In the genomic region with DNA sequence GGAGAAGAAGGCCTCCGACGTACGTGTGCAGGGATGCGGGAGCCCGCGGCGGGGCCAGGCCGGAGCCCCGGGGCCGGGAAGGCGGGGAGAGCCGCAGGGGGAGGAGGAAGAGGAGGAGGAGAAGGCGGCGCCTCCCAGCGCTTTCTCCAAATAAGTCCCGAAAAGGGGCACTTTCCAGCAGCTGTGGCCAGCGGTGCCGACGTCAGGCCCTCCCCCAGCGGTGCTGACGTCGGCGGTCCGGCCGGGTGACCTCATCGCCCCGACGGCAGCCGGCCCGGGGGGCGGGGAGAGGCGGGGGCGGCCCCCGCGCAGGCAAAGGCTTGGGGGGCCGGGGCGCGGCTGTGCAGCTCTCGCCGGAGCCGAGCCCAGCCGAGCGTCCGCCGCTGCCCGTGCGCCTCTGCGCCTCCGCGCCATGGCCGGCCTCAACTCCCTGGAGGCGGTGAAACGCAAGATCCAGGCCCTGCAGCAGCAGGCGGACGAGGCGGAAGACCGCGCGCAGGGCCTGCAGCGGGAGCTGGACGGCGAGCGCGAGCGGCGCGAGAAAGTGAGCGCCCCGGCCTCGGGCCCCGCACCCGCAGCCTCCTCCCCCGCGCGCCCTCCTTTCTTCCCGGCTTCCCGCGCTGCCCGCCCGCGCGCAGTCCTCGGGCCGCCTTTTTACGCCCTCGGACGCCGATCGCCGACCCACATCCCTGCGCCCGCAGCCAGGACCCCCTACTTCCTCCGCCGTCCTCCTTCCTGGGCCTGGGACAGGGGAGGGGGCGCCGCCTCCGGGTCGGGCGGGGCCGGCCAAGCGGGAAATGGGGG, we compare ENCODE assay signal across 1 cellular context.
TF ChIP-seq lines count a peak whose summit lies in the region.

TSS of gene TPM4 (plus strand) at position 342 of the 804 bp plus-strand sequence. CDS start at position 413, 71 bp downstream.

TF ChIP-seq in HEK293, 187 proteins besides CTCF, POLR2A, EP300 and RAD21 (continued from another document and continues in another):
- TF ChIP-seq ZNF140 (tag by site-specific recombination; IDR thresholded peaks at IDR 0.05) = no peak
- TF ChIP-seq GLI2 (tag by site-specific recombination; IDR thresholded peaks at IDR 0.05; ENCODE audit: borderline replicate concordance, low read depth) = no peak
- no peak for TF ChIP-seq YY2 (tag by site-specific recombination; IDR thresholded peaks at IDR 0.05)
- no peak for TF ChIP-seq ZNF274 (IDR thresholded peaks at IDR 0.05; ENCODE audit: low read length)
- no peak for TF ChIP-seq ZNF274 (tag by site-specific recombination; IDR thresholded peaks at IDR 0.05; ENCODE audit: borderline replicate concordance)
- no peak for TF ChIP-seq ZNF555 (tag by site-specific recombination; conservative IDR thresholded peaks at IDR 0.05)
- TF ChIP-seq SP7 (tag by site-specific recombination; IDR thresholded peaks at IDR 0.05) = peak; percentile 61
- TF ChIP-seq ZNF169 (tag by site-specific recombination; IDR thresholded peaks at IDR 0.05) = no peak
- TF ChIP-seq, protein P1, sequence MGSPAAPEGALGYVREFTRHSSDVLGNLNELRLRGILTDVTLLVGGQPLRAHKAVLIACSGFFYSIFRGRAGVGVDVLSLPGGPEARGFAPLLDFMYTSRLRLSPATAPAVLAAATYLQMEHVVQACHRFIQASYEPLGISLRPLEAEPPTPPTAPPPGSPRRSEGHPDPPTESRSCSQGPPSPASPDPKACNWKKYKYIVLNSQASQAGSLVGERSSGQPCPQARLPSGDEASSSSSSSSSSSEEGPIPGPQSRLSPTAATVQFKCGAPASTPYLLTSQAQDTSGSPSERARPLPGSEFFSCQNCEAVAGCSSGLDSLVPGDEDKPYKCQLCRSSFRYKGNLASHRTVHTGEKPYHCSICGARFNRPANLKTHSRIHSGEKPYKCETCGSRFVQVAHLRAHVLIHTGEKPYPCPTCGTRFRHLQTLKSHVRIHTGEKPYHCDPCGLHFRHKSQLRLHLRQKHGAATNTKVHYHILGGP (tag by site-specific recombination; IDR thresholded peaks at IDR 0.05) = no peak
- TF ChIP-seq ZNF660 (tag by site-specific recombination; IDR thresholded peaks at IDR 0.05) = peak; percentile 49; the same call in 1 of the 2 replicates
- TF ChIP-seq ZNF549 (tag by site-specific recombination; IDR thresholded peaks at IDR 0.05) = no peak
- TF ChIP-seq, protein P2, sequence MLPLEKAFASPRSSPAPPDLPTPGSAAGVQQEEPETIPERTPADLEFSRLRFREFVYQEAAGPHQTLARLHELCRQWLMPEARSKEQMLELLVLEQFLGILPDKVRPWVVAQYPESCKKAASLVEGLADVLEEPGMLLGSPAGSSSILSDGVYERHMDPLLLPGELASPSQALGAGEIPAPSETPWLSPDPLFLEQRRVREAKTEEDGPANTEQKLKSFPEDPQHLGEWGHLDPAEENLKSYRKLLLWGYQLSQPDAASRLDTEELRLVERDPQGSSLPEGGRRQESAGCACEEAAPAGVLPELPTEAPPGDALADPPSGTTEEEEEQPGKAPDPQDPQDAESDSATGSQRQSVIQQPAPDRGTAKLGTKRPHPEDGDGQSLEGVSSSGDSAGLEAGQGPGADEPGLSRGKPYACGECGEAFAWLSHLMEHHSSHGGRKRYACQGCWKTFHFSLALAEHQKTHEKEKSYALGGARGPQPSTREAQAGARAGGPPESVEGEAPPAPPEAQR (tag by site-specific recombination; IDR thresholded peaks at IDR 0.05) = no peak
- TF ChIP-seq ZNF148 (tag by site-specific recombination; IDR thresholded peaks at IDR 0.05; ENCODE audit: borderline replicate concordance) = no peak
- TF ChIP-seq ZNF658 (tag by site-specific recombination; IDR thresholded peaks at IDR 0.05) = no peak
- TF ChIP-seq ZNF473 (tag by site-specific recombination; IDR thresholded peaks at IDR 0.05) = no peak
- TF ChIP-seq ZNF16 (tag by site-specific recombination; IDR thresholded peaks at IDR 0.05; ENCODE audit: low read depth) = no peak
- no peak for TF ChIP-seq ZNF266 (tag by site-specific recombination; IDR thresholded peaks at IDR 0.05; ENCODE audit: low read depth)
- TF ChIP-seq ZNF114 (tag by site-specific recombination; IDR thresholded peaks at IDR 0.05) = no peak
- TF ChIP-seq ZNF677 (tag by site-specific recombination; IDR thresholded peaks at IDR 0.05) = no peak
- TF ChIP-seq ZNF10 (tag by site-specific recombination; IDR thresholded peaks at IDR 0.05) = no peak
- TF ChIP-seq ZNF155 (tag by site-specific recombination; IDR thresholded peaks at IDR 0.05) = no peak
- TF ChIP-seq ZNF514 (tag by site-specific recombination; IDR thresholded peaks at IDR 0.05) = no peak
- TF ChIP-seq ZNF48 (tag by site-specific recombination; IDR thresholded peaks at IDR 0.05) = no peak
- TF ChIP-seq, protein P3, sequence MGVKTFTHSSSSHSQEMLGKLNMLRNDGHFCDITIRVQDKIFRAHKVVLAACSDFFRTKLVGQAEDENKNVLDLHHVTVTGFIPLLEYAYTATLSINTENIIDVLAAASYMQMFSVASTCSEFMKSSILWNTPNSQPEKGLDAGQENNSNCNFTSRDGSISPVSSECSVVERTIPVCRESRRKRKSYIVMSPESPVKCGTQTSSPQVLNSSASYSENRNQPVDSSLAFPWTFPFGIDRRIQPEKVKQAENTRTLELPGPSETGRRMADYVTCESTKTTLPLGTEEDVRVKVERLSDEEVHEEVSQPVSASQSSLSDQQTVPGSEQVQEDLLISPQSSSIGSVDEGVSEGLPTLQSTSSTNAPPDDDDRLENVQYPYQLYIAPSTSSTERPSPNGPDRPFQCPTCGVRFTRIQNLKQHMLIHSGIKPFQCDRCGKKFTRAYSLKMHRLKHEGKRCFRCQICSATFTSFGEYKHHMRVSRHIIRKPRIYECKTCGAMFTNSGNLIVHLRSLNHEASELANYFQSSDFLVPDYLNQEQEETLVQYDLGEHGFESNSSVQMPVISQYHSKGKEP (tag by site-specific recombination; IDR thresholded peaks at IDR 0.05) = no peak
- TF ChIP-seq ZFP41 (tag by site-specific recombination; IDR thresholded peaks at IDR 0.05; ENCODE audit: borderline replicate concordance) = no peak
- no peak for TF ChIP-seq ZNF426 (tag by site-specific recombination; IDR thresholded peaks at IDR 0.05)
- TF ChIP-seq REST (tag by site-specific recombination; IDR thresholded peaks at IDR 0.05) = no peak
- no peak; the same call in 1 of the 2 replicates for TF ChIP-seq BCL11A (tag by site-specific recombination; IDR thresholded peaks at IDR 0.05; ENCODE audit: low read depth)
- no peak for TF ChIP-seq ZBTB17 (tag by site-specific recombination; IDR thresholded peaks at IDR 0.05)
- peak; percentile 61; the same call in 1 of the 2 replicates for TF ChIP-seq KLF8 (tag by site-specific recombination; IDR thresholded peaks at IDR 0.05)
- no peak for TF ChIP-seq ZNF585B (tag by site-specific recombination; IDR thresholded peaks at IDR 0.05)
- TF ChIP-seq ZNF830 (tag by site-specific recombination; IDR thresholded peaks at IDR 0.05; ENCODE audit: low read depth) = no peak
- TF ChIP-seq ZNF302 (tag by site-specific recombination; IDR thresholded peaks at IDR 0.05; ENCODE audit: low read depth) = no peak
- TF ChIP-seq ZNF26 (tag by site-specific recombination; IDR thresholded peaks at IDR 0.05) = no peak
- no peak for TF ChIP-seq HOXA7 (CRISPR knock-in tag; IDR thresholded peaks at IDR 0.05; ENCODE audit: borderline replicate concordance)
- TF ChIP-seq, protein P4, sequence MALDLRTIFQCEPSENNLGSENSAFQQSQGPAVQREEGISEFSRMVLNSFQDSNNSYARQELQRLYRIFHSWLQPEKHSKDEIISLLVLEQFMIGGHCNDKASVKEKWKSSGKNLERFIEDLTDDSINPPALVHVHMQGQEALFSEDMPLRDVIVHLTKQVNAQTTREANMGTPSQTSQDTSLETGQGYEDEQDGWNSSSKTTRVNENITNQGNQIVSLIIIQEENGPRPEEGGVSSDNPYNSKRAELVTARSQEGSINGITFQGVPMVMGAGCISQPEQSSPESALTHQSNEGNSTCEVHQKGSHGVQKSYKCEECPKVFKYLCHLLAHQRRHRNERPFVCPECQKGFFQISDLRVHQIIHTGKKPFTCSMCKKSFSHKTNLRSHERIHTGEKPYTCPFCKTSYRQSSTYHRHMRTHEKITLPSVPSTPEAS (tag by site-specific recombination; IDR thresholded peaks at IDR 0.05) = no peak
- TF ChIP-seq ZFP37 (tag by site-specific recombination; IDR thresholded peaks at IDR 0.05) = no peak
- no peak for TF ChIP-seq ZNF214 (tag by site-specific recombination; IDR thresholded peaks at IDR 0.05; ENCODE audit: borderline replicate concordance)
- no peak; the same call in 1 of the 2 replicates for TF ChIP-seq ZNF692 (tag by site-specific recombination; IDR thresholded peaks at IDR 0.05)
- TF ChIP-seq ZNF501 (tag by site-specific recombination; IDR thresholded peaks at IDR 0.05) = no peak
- TF ChIP-seq ZNF558 (tag by site-specific recombination; IDR thresholded peaks at IDR 0.05) = no peak
- TF ChIP-seq ZNF174 (tag by site-specific recombination; IDR thresholded peaks at IDR 0.05) = no peak
- TF ChIP-seq SP3 (tag by site-specific recombination; IDR thresholded peaks at IDR 0.05) = peak; percentile 89
- TF ChIP-seq KLF10 (tag by site-specific recombination; IDR thresholded peaks at IDR 0.05) = peak; percentile 80; the same call in 1 of the 2 replicates
- no peak for TF ChIP-seq ZSCAN23 (tag by site-specific recombination; IDR thresholded peaks at IDR 0.05)
- peak; percentile 81 for TF ChIP-seq ZBTB8A (tag by site-specific recombination; IDR thresholded peaks at IDR 0.05)
- TF ChIP-seq, protein P5, sequence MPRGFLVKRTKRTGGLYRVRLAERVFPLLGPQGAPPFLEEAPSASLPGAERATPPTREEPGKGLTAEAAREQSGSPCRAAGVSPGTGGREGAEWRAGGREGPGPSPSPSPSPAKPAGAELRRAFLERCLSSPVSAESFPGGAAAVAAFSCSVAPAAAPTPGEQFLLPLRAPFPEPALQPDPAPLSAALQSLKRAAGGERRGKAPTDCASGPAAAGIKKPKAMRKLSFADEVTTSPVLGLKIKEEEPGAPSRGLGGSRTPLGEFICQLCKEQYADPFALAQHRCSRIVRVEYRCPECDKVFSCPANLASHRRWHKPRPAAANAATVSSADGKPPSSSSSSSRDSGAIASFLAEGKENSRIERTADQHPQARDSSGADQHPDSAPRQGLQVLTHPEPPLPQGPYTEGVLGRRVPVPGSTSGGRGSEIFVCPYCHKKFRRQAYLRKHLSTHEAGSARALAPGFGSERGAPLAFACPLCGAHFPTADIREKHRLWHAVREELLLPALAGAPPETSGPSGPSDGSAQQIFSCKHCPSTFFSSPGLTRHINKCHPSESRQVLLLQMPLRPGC (tag by site-specific recombination; IDR thresholded peaks at IDR 0.05) = no peak
- peak; percentile 69; the same call in 1 of the 2 replicates for TF ChIP-seq HOXC10 (CRISPR knock-in tag; IDR thresholded peaks at IDR 0.05)
